ENCODE assay signal across 29 cellular contexts in the genomic region with DNA sequence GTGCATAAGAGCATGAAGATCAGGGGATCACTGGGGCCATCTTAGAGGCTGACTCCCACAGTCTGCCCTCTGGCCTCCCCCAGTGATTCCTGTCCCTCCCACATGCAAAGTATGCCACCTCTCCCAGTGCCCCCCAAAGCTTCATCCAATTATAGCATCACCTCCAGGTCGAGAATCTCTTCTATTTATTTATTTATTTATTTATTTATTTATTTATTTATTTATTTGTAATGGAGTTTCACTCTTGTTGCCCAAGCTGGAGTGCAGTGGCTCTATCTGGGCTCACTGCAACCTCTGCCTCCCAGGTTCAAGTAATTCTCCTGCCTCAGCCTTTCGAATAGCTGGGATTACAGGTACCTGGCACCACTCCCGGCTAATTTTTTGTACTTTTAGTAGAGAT.
"Had no signal": no experiment of that assay in that cellular context is flagged by ENCODE, and none has a peak within 500 bp of the region (broad histone marks: within the 10 kb centered on the region; RNA-seq: fewer than 3 reads in every experiment).

No MANE protein-coding gene starts in this region.

- H3K36me3 ChIP-seq: colonic mucosa had no signal

- FAIRE-seq: colon, endometrium, endothelial cell of umbilical vein, frontal cortex had no signal

- H3K4me1 ChIP-seq: colonic mucosa, esophagus muscularis mucosa, esophagus squamous epithelium, foreskin keratinocyte, gastrocnemius medialis, gastroesophageal sphincter, heart left ventricle, heart right ventricle had no signal

- H3K9me3 ChIP-seq: colonic mucosa, esophagus muscularis mucosa, esophagus squamous epithelium, gastrocnemius medialis, gastroesophageal sphincter, heart left ventricle, heart right ventricle had no signal

- H3K27ac ChIP-seq: colonic mucosa, coronary artery, dorsolateral prefrontal cortex, epithelial cell of prostate, esophagus muscularis mucosa, esophagus squamous epithelium, foreskin keratinocyte, gastrocnemius medialis, gastroesophageal sphincter, heart left ventricle, heart right ventricle, hepatocyte had no signal

- H3K4me2 ChIP-seq: hepatocyte had no signal

- H3K9me3 Mint-ChIP-seq: dendritic cell treated with granulocyte-macrophage colony-stimulating factor and Interleukin-4, amounts not matched to agents 40 ng/mL and 50 ng/mL, for 4 days; effector memory CD8-positive, alpha-beta T cell had no signal

- DNase-seq: colonic mucosa; cortex of kidney; dermis blood vessel endothelial cell; dorsolateral prefrontal cortex; effector CD4-positive, alpha-beta T cell; effector CD8-positive, alpha-beta T cell; effector memory CD4-positive, alpha-beta T cell; effector memory CD8-positive, alpha-beta T cell; endodermal cell; esophagus squamous epithelium; foreskin fibroblast; foreskin keratinocyte; foreskin melanocyte; gastrocnemius medialis; glutamatergic neuron; head of caudate nucleus; heart left ventricle; heart right ventricle had no signal

- H3K27me3 Mint-ChIP-seq: dendritic cell treated with granulocyte-macrophage colony-stimulating factor and Interleukin-4, amounts not matched to agents 40 ng/mL and 50 ng/mL, for 4 days; effector memory CD8-positive, alpha-beta T cell had no signal

- ATAC-seq: effector memory CD8-positive, alpha-beta T cell; esophagus mucosa; foreskin keratinocyte; gastrocnemius medialis; gastroesophageal sphincter; heart left ventricle; heart right ventricle had no signal

- H3K4me3 Mint-ChIP-seq: dendritic cell treated with granulocyte-macrophage colony-stimulating factor and Interleukin-4, amounts not matched to agents 40 ng/mL and 50 ng/mL, for 4 days; effector memory CD8-positive, alpha-beta T cell; endodermal cell had no signal

- H3K27ac Mint-ChIP-seq: dendritic cell treated with granulocyte-macrophage colony-stimulating factor and Interleukin-4, amounts not matched to agents 40 ng/mL and 50 ng/mL, for 4 days; endodermal cell had no signal

- H3K4me1 Mint-ChIP-seq: endodermal cell had no signal

- H3K4me3 ChIP-seq: colonic mucosa, coronary artery, dorsolateral prefrontal cortex, esophagus muscularis mucosa, esophagus squamous epithelium, gastrocnemius medialis, gastroesophageal sphincter, heart left ventricle, heart right ventricle, hepatocyte had no signal
